Comparison of ENCODE assay signal across 8 cellular contexts in the genomic region with DNA sequence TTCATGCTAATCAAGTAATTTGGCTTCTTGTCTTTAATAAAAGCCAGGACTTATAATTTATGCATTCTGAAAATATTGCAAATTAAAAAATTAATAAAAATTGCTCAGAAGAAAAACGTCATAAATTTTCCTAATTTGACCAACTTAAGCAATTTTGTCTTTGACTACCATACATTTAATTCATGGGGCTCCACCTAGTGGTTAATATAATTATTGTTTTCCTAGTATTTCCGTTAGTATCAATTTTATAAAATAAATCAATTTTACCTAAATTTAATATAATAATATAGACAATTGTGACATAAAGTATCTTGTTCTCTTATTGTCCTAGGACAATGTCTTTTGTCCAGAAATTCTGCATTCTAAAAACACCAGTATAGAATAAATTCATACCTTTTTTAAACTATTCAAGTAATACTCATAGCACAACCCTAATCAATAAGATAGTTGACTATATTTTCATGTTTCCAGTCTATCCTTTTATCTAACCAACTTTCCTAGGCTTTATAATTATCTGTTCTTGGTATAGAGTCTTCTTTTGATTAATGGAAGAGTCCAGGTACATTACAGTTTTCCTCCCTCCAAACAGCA.
DNase-seq lines count a peak whose midpoint lies in the region; ATAC-seq and TF ChIP-seq lines count a peak whose summit lies in the region.

No MANE protein-coding gene starts in this region.

- TF ChIP-seq CTCF in adrenal gland (IDR thresholded peaks at IDR 0.05): peak; percentile 21 to 69 (median 54)

- no peak overlapping the region for H3K27ac Mint-ChIP-seq in activated T-cell treated with anti-CD3 and anti-CD28 coated beads, Interleukin-2, amount 50 U/mL, for 24 hours

- H3K4me1 Mint-ChIP-seq in activated T-cell treated with anti-CD3 and anti-CD28 coated beads, Interleukin-2, amount 50 U/mL, for 24 hours (ENCODE audit: low read depth): no peaks in the 10 kb centered on the region

- no peak overlapping the region for H3K9ac ChIP-seq in mesendoderm (ENCODE audit: low read length)

- ATAC-seq in HG02938 (IDR thresholded peaks at IDR 0.05; ENCODE audit: unreplicated experiment): no peak

- no peaks in the 10 kb centered on the region for H3K27me3 Mint-ChIP-seq in activated T-cell treated with anti-CD3 and anti-CD28 coated beads, Interleukin-2, amount 50 U/mL, for 24 hours

- no peak overlapping the region for H3K27ac ChIP-seq in adrenal gland
- no peak overlapping the region for H3K27ac ChIP-seq in mesendoderm (ENCODE audit: low read depth, low read length)

- H4K5ac ChIP-seq in mesendoderm (ENCODE audit: low read length): no peak overlapping the region

- peaks cover 9% of the 10 kb centered on the region for H3K9me3 Mint-ChIP-seq in activated T-cell treated with anti-CD3 and anti-CD28 coated beads, Interleukin-2, amount 50 U/mL, for 24 hours

- H3K27me3 ChIP-seq in adrenal gland (no peaks in the 10 kb centered on the region), mesendoderm (ENCODE audit: insufficient read depth, low read length, poor library complexity) (no peaks in the 10 kb centered on the region)

- H3K79me1 ChIP-seq in mesendoderm (ENCODE audit: low read length): no peaks in the 10 kb centered on the region

- no peak overlapping the region for H3K56ac ChIP-seq in mesendoderm (ENCODE audit: low read length)

- no peak overlapping the region for H3K4ac ChIP-seq in mesendoderm (ENCODE audit: low read depth, low read length)

- H2BK120ac ChIP-seq in mesendoderm (ENCODE audit: low read depth, low read length): no peak overlapping the region

- no peaks in the 10 kb centered on the region for H3K36me3 Mint-ChIP-seq in activated T-cell treated with anti-CD3 and anti-CD28 coated beads, Interleukin-2, amount 50 U/mL, for 24 hours (ENCODE audit: low read depth)

- no peak overlapping the region for H3K4me3 Mint-ChIP-seq in activated T-cell treated with anti-CD3 and anti-CD28 coated beads, Interleukin-2, amount 50 U/mL, for 24 hours

- H3K4me1 ChIP-seq in adrenal gland (replicated peaks in 1 of 2): no peaks in the 10 kb centered on the region
- no peaks in the 10 kb centered on the region for H3K4me1 ChIP-seq in mesendoderm (ENCODE audit: control insufficient read depth, low read depth, low read length)

- DNase-seq in DMS114 treated with DMSO at 0.1 percent for 48 hours (lab: John Stamatoyannopoulos, UW; ENCODE audit: unreplicated experiment) (peak; percentile 21), LoVo (ENCODE audit: low spot score) (peak; percentile 7), adrenal gland (no peak), mesendoderm (peak; percentile 1), NCI-H187 (lab: John Stamatoyannopoulos, UW) (no peak)
- no peak for DNase-seq in activated T-cell treated with anti-CD3 and anti-CD28 coated beads, Interleukin-2, amount 50 U/mL, for 24 hours
- DNase-seq in activated CD8-positive, alpha-beta memory T cell treated with anti-CD3 and anti-CD28 coated beads for 24 hours: no peak

- no peak for TF ChIP-seq POLR2A in adrenal gland (IDR thresholded peaks at IDR 0.05)

- H2BK15ac ChIP-seq in mesendoderm (replicated peaks; ENCODE audit: low read depth): no peak overlapping the region

- 1 to 6% (median 2%) methylated on average over 2 of the region's 2 CpGs for WGBS in adrenal gland, 4 donors
- WGBS in mesendoderm (ENCODE audit: extremely low coverage, insufficient coverage, low lambda C conversion rate): no CpG with 5 or more reads among the region's 2 CpGs

- H3K4me3 ChIP-seq in adrenal gland (no peak overlapping the region), mesendoderm (ENCODE audit: low read length) (no peak overlapping the region)

- H3K23ac ChIP-seq in mesendoderm (ENCODE audit: low read length): no peak overlapping the region

- H3K36me3 ChIP-seq in adrenal gland (replicated peaks in 1 of 2): no peaks in the 10 kb centered on the region
- no peaks in the 10 kb centered on the region for H3K36me3 ChIP-seq in mesendoderm (ENCODE audit: control insufficient read depth, insufficient read depth, low read length)

- no peak overlapping the region for H3K4me2 ChIP-seq in mesendoderm (ENCODE audit: low read length)

- H4K8ac ChIP-seq in mesendoderm (ENCODE audit: low read depth, low read length): no peak overlapping the region

- H2AK5ac ChIP-seq in mesendoderm (ENCODE audit: low read length): no peak overlapping the region

- H3K79me2 ChIP-seq in mesendoderm (ENCODE audit: control insufficient read depth, insufficient read depth, low read length): no peaks in the 10 kb centered on the region

- intact Hi-C loops in adrenal gland (cut with DNase I): loop anchor here in 1 of 2 donors (5.0 kb wide), 2 partner anchors 445 to 585 kb away; no protein-coding TSS in a partner anchor

- H3K18ac ChIP-seq in mesendoderm (ENCODE audit: low read length): no peak overlapping the region

- H3K9me3 ChIP-seq in adrenal gland (replicated peaks in 1 of 3): no peaks in the 10 kb centered on the region

- no peak overlapping the region for H2BK5ac ChIP-seq in mesendoderm (ENCODE audit: low read length)

Comparison
In these comparisons a context has a peak if more than half of its experiments do, and no peak if none do; other contexts are left out.
1. DNase-seq: peak in DMS114 treated with DMSO at 0.1 percent for 48 hours (single experiment), LoVo (single experiment) and mesendoderm (single experiment); none in adrenal gland (0 of 7), activated T-cell treated with anti-CD3 and anti-CD28 coated beads, Interleukin-2, amount 50 U/mL, for 24 hours (single experiment), activated CD8-positive, alpha-beta memory T cell treated with anti-CD3 and anti-CD28 coated beads for 24 hours (single experiment) and NCI-H187 (0 of 2).